Comparison of ENCODE assay signal across 1 cellular context in genomic region chr6:83867527-83868161, GRCh38.
TF ChIP-seq lines count a peak whose summit lies in the region.

No MANE protein-coding gene starts in this region.

TF ChIP-seq in A549, 52 proteins besides CTCF, POLR2A, EP300 and RAD21 (continued from another document):
- TF ChIP-seq MAZ (IDR thresholded peaks at IDR 0.05; ENCODE audit: borderline replicate concordance, low read depth, low read length), result no peak
TF ChIP-seq in A549: peak in this region for 25.
